Comparison of ENCODE assay signal across 7 cellular contexts in the genomic region with DNA sequence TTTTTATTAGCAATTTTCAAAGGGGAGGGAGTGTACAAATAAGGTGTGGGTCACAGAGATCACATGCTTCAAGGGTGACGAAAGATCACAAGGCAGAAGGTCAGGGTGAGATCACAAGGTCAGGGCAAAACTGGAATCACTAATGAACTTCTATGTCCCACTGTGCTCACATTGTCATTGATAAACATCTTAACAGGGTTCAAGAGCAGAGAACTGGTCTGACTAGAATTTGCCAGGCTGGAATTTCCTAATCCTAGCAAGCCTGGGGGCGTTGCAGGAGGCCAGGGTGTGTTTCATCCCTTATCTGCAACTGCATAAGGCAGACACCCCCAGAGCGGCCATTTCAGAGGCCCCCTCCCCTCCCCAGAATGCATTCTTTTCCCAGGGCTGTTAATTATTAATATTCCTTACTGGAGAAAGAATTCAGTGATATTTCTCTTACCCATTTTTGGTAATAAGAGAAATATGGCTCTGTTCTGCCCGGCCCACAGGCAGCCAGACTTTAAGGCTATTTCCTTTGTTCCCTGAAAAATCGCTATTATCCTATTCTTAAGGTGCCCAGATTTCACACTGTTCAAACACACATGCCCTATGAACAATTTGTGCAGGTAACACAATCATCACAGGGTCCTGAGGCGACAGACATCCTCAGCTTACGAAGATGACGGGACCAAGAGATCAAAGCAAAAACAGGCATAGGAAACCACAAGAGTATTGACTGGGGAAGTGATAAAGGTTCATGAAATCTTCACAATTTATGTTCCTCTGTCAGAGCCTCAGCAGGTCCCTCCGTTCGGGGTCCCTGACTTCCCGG. TPM values are rescaled to one million over a fixed set of nuclear protein-coding genes. Genes with fewer than 3 reads are reported as not detected.
A peak's percentile ranks its signal among the peaks of the same experiment; 100 is the strongest.
DNase-seq lines count a peak whose midpoint lies in the region; ATAC-seq, FAIRE-seq and TF ChIP-seq lines count a peak whose summit lies in the region.
"Not testable (repeated sequence)": the region's sequence is repeated elsewhere in the genome, so short reads cannot be mapped to it uniquely, and the experiment has no call there.

No MANE protein-coding gene starts in this region.

- H2BK15ac ChIP-seq in H1 (ENCODE audit: low read length), result not testable (repeated sequence)

- not testable (repeated sequence) for H2AK5ac ChIP-seq in H1 (ENCODE audit: low read depth, low read length)

- not testable (repeated sequence) for H3K9ac ChIP-seq in H1 (replicated peaks in 1 of 4; ENCODE audit: extremely low read depth in 1 of 4, low read depth in 3 of 4, low read length in 3 of 4)

- H2AFZ ChIP-seq in H1 (ENCODE audit: low read length), result not testable (repeated sequence)

- not testable (repeated sequence) for H3K18ac ChIP-seq in H1 (ENCODE audit: extremely low read depth, low read length)

- H3K4me1 Mint-ChIP-seq in T-cell (peaks cover 36 to 38% (median 37%) of the 10 kb centered on the region in 3 donors), neural crest cell (peaks cover 17% of the 10 kb centered on the region)
- peaks cover 32% of the 10 kb centered on the region for H3K4me1 Mint-ChIP-seq in activated CD8-positive, alpha-beta T cell treated with anti-CD3 and anti-CD28 coated beads for 36 hours (ENCODE audit: low read depth)
- H3K4me1 Mint-ChIP-seq in activated naive CD4-positive, alpha-beta T cell treated with anti-CD3 and anti-CD28 coated beads, Interleukin-2, amount 50 U/mL, for 24 hours, result peaks cover 42% of the 10 kb centered on the region
- H3K4me1 Mint-ChIP-seq in memory B cell, result not testable (repeated sequence)

- H3K4me2 ChIP-seq in H1 (ENCODE audit: insufficient read depth in 1 of 2, low read depth in 2 of 2, low read length in 2 of 2), result peak overlapping the region in 1 of 2 experiments; percentile 42; a peak in 2 of 4 replicates

- not testable (repeated sequence) for H3K27me3 Mint-ChIP-seq in T-cell; activated CD8-positive, alpha-beta T cell treated with anti-CD3 and anti-CD28 coated beads for 36 hours; activated naive CD4-positive, alpha-beta T cell treated with anti-CD3 and anti-CD28 coated beads, Interleukin-2, amount 50 U/mL, for 24 hours; memory B cell; neural crest cell (ENCODE audit: low read depth)

- H3K4me3 Mint-ChIP-seq in T-cell, result peak overlapping the region in 1 of 3 donors; percentile 45
- H3K4me3 Mint-ChIP-seq in activated CD8-positive, alpha-beta T cell treated with anti-CD3 and anti-CD28 coated beads for 36 hours; activated naive CD4-positive, alpha-beta T cell treated with anti-CD3 and anti-CD28 coated beads, Interleukin-2, amount 50 U/mL, for 24 hours; memory B cell; neural crest cell: not testable (repeated sequence)

- CTCF ChIA-PET in T-cell (lab: Charles Lee), result not testable (repeated sequence)
- CTCF ChIA-PET in activated CD8-positive, alpha-beta T cell treated with anti-CD3 and anti-CD28 coated beads for 36 hours (lab: Charles Lee), result interaction anchor here (1.2 kb wide), 1 partner anchor 362 kb away, joined by 4 read pairs; no protein-coding TSS in a partner anchor
- CTCF ChIA-PET in H1 (lab: Charles Lee; ENCODE audit: partially characterized antibody), result interaction anchor here (1.0 to 2.5 kb wide), 3 partner anchors 11 to 459 kb away, joined by 3 to 9 read pairs (median 3); no protein-coding TSS in a partner anchor

- H3K36me3 Mint-ChIP-seq in T-cell (peaks cover 61% of the 10 kb centered on the region), memory B cell (peaks cover 26% of the 10 kb centered on the region), neural crest cell (ENCODE audit: low read depth) (peaks cover 32% of the 10 kb centered on the region)
- peaks cover 63% of the 10 kb centered on the region for H3K36me3 Mint-ChIP-seq in activated CD8-positive, alpha-beta T cell treated with anti-CD3 and anti-CD28 coated beads for 36 hours (ENCODE audit: low read depth)
- peaks cover 26% of the 10 kb centered on the region for H3K36me3 Mint-ChIP-seq in activated naive CD4-positive, alpha-beta T cell treated with anti-CD3 and anti-CD28 coated beads, Interleukin-2, amount 50 U/mL, for 24 hours

- peak; percentile 13 for FAIRE-seq in H1 (lab: Jason Lieb, UNC)

- H2BK5ac ChIP-seq in H1 (ENCODE audit: low read depth, low read length), result peak overlapping the region; percentile 79; the same call in 1 of the 2 replicates

- H3K27ac Mint-ChIP-seq in T-cell (peak overlapping the region; percentile 16 to 82), memory B cell (peak overlapping the region; percentile 15), neural crest cell (ENCODE audit: unreplicated experiment) (peak overlapping the region; percentile 8)
- H3K27ac Mint-ChIP-seq in activated CD8-positive, alpha-beta T cell treated with anti-CD3 and anti-CD28 coated beads for 36 hours, result peak overlapping the region; percentile 70
- H3K27ac Mint-ChIP-seq in activated naive CD4-positive, alpha-beta T cell treated with anti-CD3 and anti-CD28 coated beads, Interleukin-2, amount 50 U/mL, for 24 hours, result peak overlapping the region; percentile 85

- TF ChIP-seq CTCF in activated CD8-positive, alpha-beta T cell treated with anti-CD3 and anti-CD28 coated beads for 36 hours (IDR thresholded peaks at IDR 0.05); H1 (IDR thresholded peaks at IDR 0.05; ENCODE audit: control extremely low read depth in 1 of 3, insufficient read depth in 1 of 3, low read depth in 1 of 3, low read length in 3 of 3); neural crest cell (conservative IDR thresholded peaks at IDR 0.05): not testable (repeated sequence)

- H4K8ac ChIP-seq in H1 (ENCODE audit: extremely low read depth, insufficient read depth, low read length), result not testable (repeated sequence)

- H2BK12ac ChIP-seq in H1 (ENCODE audit: low read depth, low read length), result not testable (repeated sequence)

- H2BK20ac ChIP-seq in H1 (ENCODE audit: low read length), result peak overlapping the region; percentile 80; the same call in 1 of the 2 replicates

- H3K9me3 Mint-ChIP-seq in T-cell; activated CD8-positive, alpha-beta T cell treated with anti-CD3 and anti-CD28 coated beads for 36 hours; activated naive CD4-positive, alpha-beta T cell treated with anti-CD3 and anti-CD28 coated beads, Interleukin-2, amount 50 U/mL, for 24 hours; memory B cell; neural crest cell: not testable (repeated sequence)

- H3K27ac ChIP-seq in H1 (ENCODE audit: low read depth, low read length), result peak overlapping the region; percentile 73; the same call in 1 of the 2 replicates

- not testable (repeated sequence) for H3K79me1 ChIP-seq in H1 (ENCODE audit: low read depth, low read length)

- not testable (repeated sequence) for H3K23me2 ChIP-seq in H1 (ENCODE audit: low read depth, low read length)

- not testable (repeated sequence) for H4K5ac ChIP-seq in H1 (ENCODE audit: insufficient read length, low read depth, low read length)

- H3K27me3 ChIP-seq in H1 (replicated peaks in 1 of 4; ENCODE audit: control insufficient read depth in 3 of 4, extremely low read depth in 1 of 4, insufficient read depth in 3 of 4, low read length in 3 of 4), result not testable (repeated sequence)

- H3K79me2 ChIP-seq in H1 (ENCODE audit: control insufficient read depth in 1 of 2, insufficient read depth in 2 of 2, low read length in 2 of 2), result not testable (repeated sequence)

- peaks cover 2 to 15% (median 7%) of the 10 kb centered on the region in 4 experiments; a peak in 6 of 7 replicates for H3K4me1 ChIP-seq in H1 (replicated peaks in 1 of 4; ENCODE audit: control insufficient read depth in 3 of 4, insufficient read depth in 4 of 4, low read length in 3 of 4)

- not testable (repeated sequence) for TF ChIP-seq POLR2A in H1 (IDR thresholded peaks at IDR 0.05; ENCODE audit: control extremely low read depth in 1 of 2, low read depth in 2 of 2, low read length in 2 of 2)

- not testable (repeated sequence) for H3K9me3 ChIP-seq in H1 (ENCODE audit: insufficient read depth in 2 of 2, low read depth in 1 of 2, low read length in 1 of 2)

- 57% methylated on average over 11 of the region's 11 CpGs; no CpG with 5 or more reads in 1 of the 2 experiments for WGBS in H1 (ENCODE audit: extremely low coverage in 1 of 2, insufficient coverage in 1 of 2, insufficient read length in 1 of 2, insufficient replicate concordance in 2 of 2, low coverage in 1 of 2, low lambda C conversion rate in 2 of 2, missing lambda C conversion rate in 1 of 2), 2 experiments

- peak overlapping the region in 1 of 4 experiments; percentile 29; a peak in 1 of 8 replicates for H3K4me3 ChIP-seq in H1 (ENCODE audit: extremely low read depth in 1 of 4, insufficient read depth in 2 of 4, low read depth in 3 of 4, low read length in 4 of 4)

- H3K14ac ChIP-seq in H1 (ENCODE audit: insufficient read length), result not testable (repeated sequence)

- H2BK120ac ChIP-seq in H1 (replicated peaks; ENCODE audit: low read depth, low read length), result peak overlapping the region; percentile 35

- H4K91ac ChIP-seq in H1 (replicated peaks; ENCODE audit: insufficient read length, low read length), result not testable (repeated sequence)

- not testable (repeated sequence) for H4K20me1 ChIP-seq in H1 (replicated peaks in 1 of 2; ENCODE audit: control insufficient read depth in 1 of 2, insufficient read depth in 2 of 2, low read length in 2 of 2)

- peaks cover 0 to 20% (median 12%) of the 10 kb centered on the region in 4 experiments; a peak in 4 of 8 replicates for H3K36me3 ChIP-seq in H1 (ENCODE audit: control insufficient read depth in 2 of 4, insufficient read depth in 4 of 4, low read length in 3 of 4)

- ATAC-seq in T-cell (replicated peaks in 1 of 4), result peak in 2 of 4 experiments; percentile 33 to 65
- ATAC-seq in activated CD8-positive, alpha-beta T cell treated with anti-CD3 and anti-CD28 coated beads for 36 hours; memory B cell (ENCODE audit: low read depth): not testable (repeated sequence)

- TF ChIP-seq RAD21 in H1 (IDR thresholded peaks at IDR 0.05 in 1 of 2, conservative IDR thresholded peaks at IDR 0.05 in 1 of 2; ENCODE audit: low read depth in 2 of 2, low read length in 2 of 2), result 0 out of 4 replicates have a peak, but pooled peaks of 1 of the 2 experiments have one; percentile 8

- H3K23ac ChIP-seq in H1 (ENCODE audit: insufficient read length), result not testable (repeated sequence)

- not testable (repeated sequence) for H3K56ac ChIP-seq in H1 (replicated peaks; ENCODE audit: insufficient read length, low read depth, low read length)

- DNase-seq in ELF-1 (ENCODE audit: low read depth, low spot score) (peak; percentile 10), T-cell (peak in 6 of 34 experiments; percentile 2 to 30 (median 6)), H1 (ENCODE audit: low read depth in 1 of 2, low spot score in 2 of 2) (peak in 1 of 2 experiments; percentile 53)
- DNase-seq in activated CD8-positive, alpha-beta T cell treated with anti-CD3 and anti-CD28 coated beads for 36 hours; memory B cell (ENCODE audit: low spot score in 2 of 2); neural crest cell (ENCODE audit: low read depth, low spot score): not testable (repeated sequence)

- intact Hi-C loops in activated CD8-positive, alpha-beta T cell treated with anti-CD3 and anti-CD28 coated beads for 36 hours (cut with micrococcal nuclease), result not testable (repeated sequence)

- H3K4ac ChIP-seq in H1 (replicated peaks; ENCODE audit: insufficient read length, low read depth, low read length), result not testable (repeated sequence)

- TF ChIP-seq EP300 in H1 (IDR thresholded peaks at IDR 0.05; ENCODE audit: borderline replicate concordance in 1 of 2, low read depth in 2 of 2, low read length in 2 of 2), result peak in 1 of 2 experiments; percentile 81; a peak in 2 of 3 replicates

- POLR2A ChIA-PET in T-cell (lab: Charles Lee), result interaction anchor here in 1 of 2 donors (0.5 kb wide), 1 partner anchor 152 kb away, joined by 3 read pairs; a partner anchor contains a TSS
- POLR2A ChIA-PET in activated CD8-positive, alpha-beta T cell treated with anti-CD3 and anti-CD28 coated beads for 36 hours (lab: Charles Lee), result interaction anchor here (0.8 to 2.0 kb wide), 2 partner anchors 10 to 104 kb away, joined by 3 to 6 read pairs; no protein-coding TSS in a partner anchor
- POLR2A ChIA-PET in H1 (lab: Charles Lee; ENCODE audit: partially characterized antibody), result interaction anchor here (0.9 to 2.0 kb wide), 2 partner anchors 9 to 269 kb away, joined by 3 to 14 read pairs; no protein-coding TSS in a partner anchor

RNA-seq across cellular contexts. Expression of a gene that starts 23.3 kb away (rescaled TPM):
- total RNA-seq in T-cell, result 10 to 100 TPM; 10.7 to 23.5 (median 19.9) TPM
- 100 to 1,000 TPM in 1 of 2 experiments, 10 to 100 TPM in 1; 96.9 to 100 TPM for total RNA-seq in activated CD8-positive, alpha-beta T cell treated with anti-CD3 and anti-CD28 coated beads for 36 hours
- 81.1 and 82.5 TPM in 2 replicates for total RNA-seq in H1 (2021; fragmentation: NEBNext Ultra II Directional; extraction: Animal tissue kit (Norgen Biotek cat#: 25700))
- 15.0 and 27.8 TPM in 2 replicates for polyA plus RNA-seq in H1 (2011; rRNA removed)
- 39.6 TPM for polyA plus RNA-seq in H1 (2011; cell fraction: cytosol; rRNA removed)
- 12.9 TPM for polyA plus RNA-seq in H1 (2011; cell fraction: nucleus; rRNA removed)
- 30.9 to 58.4 TPM (median 37.1 TPM) in 4 replicates for polyA plus RNA-seq in H1 (2012, experiment 1 of 2)
- 9.4 TPM for polyA plus RNA-seq in H1 (2012, experiment 2 of 2)
- 53.0 TPM for polyA plus RNA-seq in H1 (2013, experiment 1 of 2)
- polyA plus RNA-seq in H1 (2013, experiment 2 of 2), result 56.0 TPM
- polyA minus RNA-seq in H1 (2011; rRNA and poly(A)+ RNA removed), result 19.4 and 27.4 TPM in 2 replicates
- 14.6 TPM for polyA minus RNA-seq in H1 (2011; cell fraction: cytosol; rRNA and poly(A)+ RNA removed)
- polyA minus RNA-seq in H1 (2011; cell fraction: nucleus; rRNA and poly(A)+ RNA removed), result 15.8 TPM
- 39.6 and 46.8 TPM in 2 replicates for total RNA-seq in neural crest cell

RNA-seq across cellular contexts. Expression of a gene that starts 23.5 kb away (rescaled TPM):
- total RNA-seq in T-cell (10 to 100 TPM; 11.6 to 14.8 (median 12.4) TPM), neural crest cell (20.1 and 24.5 TPM in 2 replicates)
- 10 to 100 TPM; 16.9 to 17.3 TPM for total RNA-seq in activated CD8-positive, alpha-beta T cell treated with anti-CD3 and anti-CD28 coated beads for 36 hours
- total RNA-seq in H1 (2021; fragmentation: NEBNext Ultra II Directional; extraction: Animal tissue kit (Norgen Biotek cat#: 25700)), result 5.0 and 6.7 TPM in 2 replicates
- 2.7 and 4.4 TPM in 2 replicates for polyA plus RNA-seq in H1 (2011; rRNA removed)
- 6.3 TPM for polyA plus RNA-seq in H1 (2011; cell fraction: cytosol; rRNA removed)
- 0.97 TPM for polyA plus RNA-seq in H1 (2011; cell fraction: nucleus; rRNA removed)
- 6.3 to 10.6 TPM (median 8.8 TPM) in 4 replicates for polyA plus RNA-seq in H1 (2012, experiment 1 of 2)
- 0.92 TPM for polyA plus RNA-seq in H1 (2012, experiment 2 of 2)
- 6.3 TPM for polyA plus RNA-seq in H1 (2013, experiment 1 of 2)
- 6.8 TPM for polyA plus RNA-seq in H1 (2013, experiment 2 of 2)
- 1.0 and 1.4 TPM in 2 replicates for polyA minus RNA-seq in H1 (2011; rRNA and poly(A)+ RNA removed)
- 2.4 TPM for polyA minus RNA-seq in H1 (2011; cell fraction: cytosol; rRNA and poly(A)+ RNA removed)
- 3.3 TPM for polyA minus RNA-seq in H1 (2011; cell fraction: nucleus; rRNA and poly(A)+ RNA removed)

Comparison
In these comparisons a context has a peak if more than half of its experiments do, and no peak if none do; other contexts are left out.
1. H3K27ac Mint-ChIP-seq: peak in every context shown above with its lines; median percentile 85 in activated naive CD4-positive, alpha-beta T cell treated with anti-CD3 and anti-CD28 coated beads, Interleukin-2, amount 50 U/mL, for 24 hours; 70 in activated CD8-positive, alpha-beta T cell treated with anti-CD3 and anti-CD28 coated beads for 36 hours; 49 in T-cell; 15 in memory B cell; 8 in neural crest cell.